In the genomic region with DNA sequence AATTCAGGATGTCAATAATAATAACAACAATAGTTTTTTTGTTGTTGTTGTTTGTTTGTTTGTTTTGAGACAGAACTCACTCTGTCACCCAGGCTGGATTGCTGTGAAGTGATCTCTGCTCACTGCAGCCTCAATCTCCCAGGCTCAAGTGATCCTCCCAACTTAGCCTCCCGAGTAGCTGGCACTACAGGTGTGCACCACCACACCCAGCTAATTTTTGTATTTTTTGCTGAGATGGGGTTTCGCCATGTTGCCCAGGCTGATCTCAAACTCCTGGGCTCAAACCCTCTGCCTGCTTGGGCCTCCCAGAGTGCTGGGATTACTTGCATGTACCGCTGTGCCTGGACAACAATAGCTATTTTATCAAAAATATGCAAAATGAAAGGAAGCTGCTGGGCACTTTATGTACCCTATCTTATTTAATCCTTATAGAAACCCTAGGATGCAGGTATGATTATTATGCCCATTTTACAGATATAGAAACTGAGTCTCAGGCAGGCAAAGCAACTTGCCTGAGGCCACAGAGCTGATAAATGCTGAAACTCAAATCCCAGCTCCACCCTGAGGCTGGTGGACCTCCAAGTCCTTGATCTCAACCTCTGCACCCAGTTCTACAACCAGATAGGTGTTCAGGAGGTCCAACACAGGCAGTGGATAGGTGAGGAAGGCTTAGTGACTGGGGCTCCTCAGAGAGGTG, we compare ENCODE assay signal across 24 cellular contexts.
"Had no signal": no experiment of that assay in that cellular context is flagged by ENCODE, and none has a peak within 500 bp of the region (broad histone marks: within the 10 kb centered on the region; RNA-seq: fewer than 3 reads in every experiment).

No MANE protein-coding gene starts in this region.

- H3K36me3 ChIP-seq: adrenal gland had no signal

- H3K4me3 Mint-ChIP-seq: activated CD4-positive, alpha-beta memory T cell treated with anti-CD3 and anti-CD28 coated beads for 36 hours; activated CD4-positive, alpha-beta T cell treated with anti-CD3 and anti-CD28 coated beads, Interleukin-2, amount 10 ng/mL, durations not matched to agents 7 days and 5 days; activated naive CD8-positive, alpha-beta T cell treated with anti-CD3 and anti-CD28 coated beads, Interleukin-2, amount 10 ng/mL, durations not matched to agents 7 days and 5 days; activated T-cell treated with anti-CD3 and anti-CD28 coated beads, Interleukin-2, amount 50 U/mL, for 4 hours; T-cell had no signal

- H3K4me1 Mint-ChIP-seq: activated CD4-positive, alpha-beta T cell treated with anti-CD3 and anti-CD28 coated beads, Interleukin-2, amount 10 ng/mL, durations not matched to agents 7 days and 5 days; activated naive CD8-positive, alpha-beta T cell treated with anti-CD3 and anti-CD28 coated beads, Interleukin-2, amount 10 ng/mL, durations not matched to agents 7 days and 5 days; T-cell had no signal

- H3K27me3 ChIP-seq: adrenal gland had no signal

- ATAC-seq: activated T-cell treated with anti-CD3 and anti-CD28 coated beads, Interleukin-2, amount 50 U/mL, for 4 hours; T-cell had no signal

- H3K36me3 Mint-ChIP-seq: activated CD4-positive, alpha-beta memory T cell treated with anti-CD3 and anti-CD28 coated beads for 36 hours; activated naive CD8-positive, alpha-beta T cell treated with anti-CD3 and anti-CD28 coated beads, Interleukin-2, amount 10 ng/mL, durations not matched to agents 7 days and 5 days; T-cell had no signal

- H3K4me3 ChIP-seq: adrenal gland, SK-N-MC had no signal

- DNase-seq: activated CD4-positive, alpha-beta memory T cell treated with anti-CD3 and anti-CD28 coated beads for 36 hours; activated CD4-positive, alpha-beta T cell treated with anti-CD3 and anti-CD28 coated beads, Interleukin-2, amount 10 ng/mL, durations not matched to agents 7 days and 5 days; activated CD4-positive, CD25-positive, alpha-beta regulatory T cell; activated CD8-positive, alpha-beta memory T cell treated with anti-CD3 and anti-CD28 coated beads for 24 hours; activated gamma-delta T cell treated with Interleukin-2 at 50 U/mL for 16 hours; activated naive CD4-positive, alpha-beta T cell treated with anti-CD3 and anti-CD28 coated beads, Interleukin-2, amount 50 U/mL, for 16 hours; activated naive CD8-positive, alpha-beta T cell treated with anti-CD3 and anti-CD28 coated beads, Interleukin-2, amount 10 ng/mL, durations not matched to agents 7 days and 5 days; activated T-cell treated with anti-CD3 and anti-CD28 coated beads, Interleukin-2, amount 50 U/mL, for 4 hours; aorta; Kasumi-1; KBM-7; NCI-H1048; NCI-H146; NCI-H187 treated with DMSO at 0.1 percent for 48 hours; NCI-H2171; NCI-H2227 treated with DMSO at 0.1 percent for 48 hours; NCI-H446 treated with DMSO at 0.1 percent for 48 hours; NCI-H526; NCI-H82; T-cell; T-helper 2 cell; T1000 had no signal

- H3K9me3 Mint-ChIP-seq: activated CD4-positive, alpha-beta memory T cell treated with anti-CD3 and anti-CD28 coated beads for 36 hours; activated CD4-positive, alpha-beta T cell treated with anti-CD3 and anti-CD28 coated beads, Interleukin-2, amount 10 ng/mL, durations not matched to agents 7 days and 5 days; activated naive CD8-positive, alpha-beta T cell treated with anti-CD3 and anti-CD28 coated beads, Interleukin-2, amount 10 ng/mL, durations not matched to agents 7 days and 5 days; activated T-cell treated with anti-CD3 and anti-CD28 coated beads, Interleukin-2, amount 50 U/mL, for 4 hours; T-cell had no signal

- H3K9me3 ChIP-seq: adrenal gland had no signal

- H3K27me3 Mint-ChIP-seq: T-cell had no signal

- H3K4me1 ChIP-seq: adrenal gland had no signal

- H3K27ac ChIP-seq: adrenal gland, SK-N-MC had no signal

- H3K27ac Mint-ChIP-seq: activated CD4-positive, alpha-beta memory T cell treated with anti-CD3 and anti-CD28 coated beads for 36 hours; activated CD4-positive, alpha-beta T cell treated with anti-CD3 and anti-CD28 coated beads, Interleukin-2, amount 10 ng/mL, durations not matched to agents 7 days and 5 days; T-cell had no signal
